ENCODE assay signal across 22 cellular contexts in the genomic region with DNA sequence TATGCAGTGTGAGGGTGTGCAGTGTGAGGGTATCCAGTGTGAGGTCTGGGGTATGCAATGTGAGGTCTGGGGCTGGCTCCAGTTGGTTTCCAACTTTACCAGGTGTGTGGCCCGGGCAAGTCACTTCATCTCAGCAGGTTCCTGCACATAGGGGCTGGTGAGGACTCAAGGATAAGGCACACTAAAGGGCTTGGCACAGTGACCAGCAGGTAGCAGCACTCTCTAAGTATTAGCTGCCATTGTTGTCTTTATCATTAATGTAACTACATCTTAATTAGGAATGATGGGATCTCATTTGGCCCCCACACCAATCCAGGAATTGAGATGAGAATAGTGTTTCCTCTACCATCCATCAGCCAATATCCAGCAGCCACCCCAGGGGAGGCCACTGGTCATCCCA.
"Had no signal": no experiment of that assay in that cellular context is flagged by ENCODE, and none has a peak within 500 bp of the region (broad histone marks: within the 10 kb centered on the region; RNA-seq: fewer than 3 reads in every experiment).

No MANE protein-coding gene starts in this region.

- H3K4me1 ChIP-seq: left lung, lower lobe of right lung, pancreas had no signal

- H3K9me3 ChIP-seq: esophagus muscularis mucosa, gastroesophageal sphincter, left lung, lower lobe of right lung, pancreas, tibial artery had no signal

- H3K27me3 ChIP-seq: esophagus muscularis mucosa, gastroesophageal sphincter, left lung, pancreas, tibial artery had no signal

- H3K36me3 Mint-ChIP-seq: memory B cell; mesothelial cell of epicardium; natural killer cell; stimulated activated effector memory CD8-positive, alpha-beta T cell treated with anti-CD3 and anti-CD28 coated beads, Interleukin-12 subunit alpha, Interleukin-12 subunit beta, amount 100 ng/mL, for 72 hours had no signal

- H3K4me1 Mint-ChIP-seq: central memory CD8-positive, alpha-beta T cell; stimulated activated effector memory CD8-positive, alpha-beta T cell treated with anti-CD3 and anti-CD28 coated beads, Interleukin-12 subunit alpha, Interleukin-12 subunit beta, amount 100 ng/mL, for 72 hours had no signal

- H3K9me3 Mint-ChIP-seq: central memory CD8-positive, alpha-beta T cell; memory B cell; neural crest cell; stimulated activated effector memory CD8-positive, alpha-beta T cell treated with anti-CD3 and anti-CD28 coated beads, Interleukin-12 subunit alpha, Interleukin-12 subunit beta, amount 100 ng/mL, for 72 hours had no signal

- H3K36me3 ChIP-seq: esophagus muscularis mucosa, gastroesophageal sphincter, left lung, lower lobe of right lung, pancreas, tibial artery had no signal

- DNase-seq: effector memory CD8-positive, alpha-beta T cell; glutamatergic neuron; islet precursor cell; left lung; lower lobe of right lung; natural killer cell; occipital lobe; pancreas; right cardiac atrium; stimulated activated CD4-positive, alpha-beta T cell treated with anti-CD3 and anti-CD28 coated beads, Interleukin-2, amount 100 ng/mL, for 48 hours; stimulated activated CD8-positive, alpha-beta memory T cell treated with anti-CD3 and anti-CD28 coated beads, Interleukin-4, amount 100 ng/mL, for 48 hours; stimulated activated naive CD8-positive, alpha-beta T cell treated with anti-CD3 and anti-CD28 coated beads, Interleukin-15, Interleukin-2, amounts not matched to agents 100 U/mL and 50 U/mL, for 24 hours; tibial artery had no signal

- H3K4me3 ChIP-seq: esophagus muscularis mucosa, gastroesophageal sphincter, left lung, lower lobe of right lung, pancreas, smooth muscle cell, tibial artery had no signal

- ATAC-seq: effector memory CD8-positive, alpha-beta T cell; gastroesophageal sphincter; left lung; stimulated activated effector memory CD8-positive, alpha-beta T cell treated with anti-CD3 and anti-CD28 coated beads, Interleukin-12 subunit alpha, Interleukin-12 subunit beta, amount 100 ng/mL, for 72 hours; stimulated activated naive CD8-positive, alpha-beta T cell treated with anti-CD3 and anti-CD28 coated beads, Interleukin-15, Interleukin-2, amounts not matched to agents 100 U/mL and 50 U/mL, for 24 hours had no signal

- H3K27ac Mint-ChIP-seq: effector memory CD8-positive, alpha-beta T cell; memory B cell; mesothelial cell of epicardium; natural killer cell; progenitor cell of endocrine pancreas; stimulated activated effector memory CD8-positive, alpha-beta T cell treated with anti-CD3 and anti-CD28 coated beads, Interleukin-12 subunit alpha, Interleukin-12 subunit beta, amount 100 ng/mL, for 72 hours had no signal

- H3K4me3 Mint-ChIP-seq: central memory CD8-positive, alpha-beta T cell; effector memory CD8-positive, alpha-beta T cell; memory B cell; mesothelial cell of epicardium; natural killer cell; neural crest cell; stimulated activated effector memory CD8-positive, alpha-beta T cell treated with anti-CD3 and anti-CD28 coated beads, Interleukin-12 subunit alpha, Interleukin-12 subunit beta, amount 100 ng/mL, for 72 hours had no signal

- H3K27ac ChIP-seq: left lung, lower lobe of right lung, pancreas, tibial artery had no signal
